Comparison of ENCODE assay signal across 17 cellular contexts in genomic region chr9:19488721-19489120, GRCh38.
A peak's percentile ranks its signal among the peaks of the same experiment; 100 is the strongest.
DNase-seq lines count a peak whose midpoint lies in the region; ATAC-seq and TF ChIP-seq lines count a peak whose summit lies in the region.
"Had no signal": no experiment of that assay in that cellular context is flagged by ENCODE, and none has a peak within 500 bp of the region (broad histone marks: within the 10 kb centered on the region; RNA-seq: fewer than 3 reads in every experiment).

No MANE protein-coding gene starts in this region.

- DNase-seq in T-helper 17 cell (no peak), foreskin melanocyte (peak; percentile 80), myocyte (ENCODE audit: low read depth) (peak; percentile 58), left lung (no peak), SKM-1 treated with dmso at 0.1 percent for 144 hours (lab: John Stamatoyannopoulos, UW; ENCODE audit: unreplicated experiment) (no peak)
- DNase-seq: ACHN; CD8-positive, alpha-beta T cell; GF-D8; GOT3; MM.1S; NCI-H1930; NCI-H2171 treated with DMSO at 0.1 percent for 48 hours; SHP77 had no signal

- H3K27ac ChIP-seq in temporal lobe (ENCODE audit: low read depth, low read length), result peak overlapping the region; percentile 97
- no peak overlapping the region for H3K27ac ChIP-seq in left lung

- peaks cover 7% of the 10 kb centered on the region for H3K4me1 Mint-ChIP-seq in T-helper 17 cell

- peaks cover 2 to 9% of the 10 kb centered on the region in 2 donors for H3K4me1 ChIP-seq in left lung

- H3K4me3 Mint-ChIP-seq in T-helper 17 cell, result no peak overlapping the region
- H3K4me3 Mint-ChIP-seq: B cell; CD8-positive, alpha-beta T cell had no signal

- H3K27me3 Mint-ChIP-seq in T-helper 17 cell, result peaks cover 47% of the 10 kb centered on the region
- H3K27me3 Mint-ChIP-seq: B cell had no signal

- H3K36me3 Mint-ChIP-seq in T-helper 17 cell (ENCODE audit: low read depth), result peaks cover 2% of the 10 kb centered on the region
- H3K36me3 Mint-ChIP-seq: CD8-positive, alpha-beta T cell had no signal

- H3K9me3 ChIP-seq in T-helper 17 cell (ENCODE audit: control insufficient read depth, low read length, poor library complexity, severe bottlenecking), result no peaks in the 10 kb centered on the region
- H3K9me3 ChIP-seq in left lung, result no peaks in the 10 kb centered on the region

- intact Hi-C loops in left lung (cut with DNase I), result no loop called here

- TF ChIP-seq CTCF in left lung (IDR thresholded peaks at IDR 0.05), result no peak

- H3K4me3 ChIP-seq in left lung, result no peak overlapping the region

- peaks cover 0 to 6% of the 10 kb centered on the region in 2 donors for H3K27me3 ChIP-seq in left lung

- no peaks in the 10 kb centered on the region for H3K36me3 ChIP-seq in left lung

- H3K27ac Mint-ChIP-seq in T-helper 17 cell, result peak overlapping the region; percentile 59
- H3K27ac Mint-ChIP-seq: B cell; CD8-positive, alpha-beta T cell had no signal

- ATAC-seq in T-helper 17 cell, result no peak
- ATAC-seq in left lung, result no peak
- no peak for ATAC-seq in GM19463 (IDR thresholded peaks at IDR 0.05; ENCODE audit: unreplicated experiment)
- ATAC-seq: CD8-positive, alpha-beta T cell; Panc1 had no signal

Comparison
In these comparisons a context has a peak if more than half of its experiments do, and no peak if none do; other contexts are left out.
1. DNase-seq: peak in foreskin melanocyte (single experiment) and myocyte (single experiment); none in T-helper 17 cell (0 of 3), left lung (0 of 2) and SKM-1 treated with dmso at 0.1 percent for 144 hours (single experiment).